In the genomic region with DNA sequence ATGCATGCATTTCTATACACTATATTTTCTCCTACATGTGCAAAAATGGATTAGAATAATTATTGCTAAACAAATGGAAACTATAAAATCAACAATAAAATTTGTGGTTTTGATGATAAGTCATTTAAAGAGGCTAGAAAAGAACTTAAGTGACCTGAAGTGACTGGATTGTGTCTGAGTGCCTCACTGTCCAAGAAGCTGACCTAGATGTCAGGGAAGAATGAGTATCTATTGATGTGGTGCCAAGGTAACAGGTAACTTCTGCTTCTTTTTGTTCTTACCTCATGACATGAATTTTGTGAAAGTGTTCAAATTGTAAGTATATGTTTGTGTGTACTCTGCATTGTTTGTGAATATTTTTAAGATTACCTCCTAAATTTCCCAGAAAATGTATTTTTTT, we compare ENCODE assay signal across 27 cellular contexts.
"Had no signal": no experiment of that assay in that cellular context is flagged by ENCODE, and none has a peak within 500 bp of the region (broad histone marks: within the 10 kb centered on the region; RNA-seq: fewer than 3 reads in every experiment).

No MANE protein-coding gene starts in this region.

- H3K27me3 ChIP-seq: neural progenitor cell, ovary, spleen, suprapubic skin, testis, tibial artery, transverse colon, upper lobe of right lung, uterus had no signal

- H3K4me1 ChIP-seq: neural progenitor cell, parathyroid adenoma, psoas muscle, spleen, suprapubic skin, testis, tibial artery, transverse colon, upper lobe of right lung, uterus had no signal

- H3K79me2 ChIP-seq: parathyroid adenoma had no signal

- H3K27ac ChIP-seq: neural progenitor cell, ovary, parathyroid adenoma, psoas muscle, skin epidermis, spleen, suprapubic skin, testis, tibial artery, transverse colon, upper lobe of right lung, uterus had no signal

- H3K4me3 ChIP-seq: neural progenitor cell, ovary, psoas muscle, skin epidermis, smooth muscle cell, spleen, suprapubic skin, testis, tibial artery, transverse colon, upper lobe of right lung, uterus had no signal

- H2AFZ ChIP-seq: neural progenitor cell, parathyroid adenoma had no signal

- H3K4me2 ChIP-seq: neural progenitor cell, smooth muscle cell had no signal

- DNase-seq: natural killer cell; occipital lobe; ovary; psoas muscle; right cardiac atrium; spleen; stimulated activated CD4-positive, alpha-beta T cell treated with anti-CD3 and anti-CD28 coated beads, Interleukin-12 subunit alpha, Interleukin-12 subunit beta, amount 100 ng/mL, for 4 hours; stimulated activated CD4-positive, alpha-beta T cell treated with anti-CD3 and anti-CD28 coated beads, Interleukin-1b, Interleukin-23, amount 100 ng/mL, for 48 hours; stimulated activated CD4-positive, alpha-beta T cell treated with anti-CD3 and anti-CD28 coated beads, Interleukin-4, amount 100 ng/mL, for 1 hour; stimulated activated CD4-positive, alpha-beta T cell treated with anti-CD3 and anti-CD28 coated beads, Interleukin-4, amount 100 ng/mL, for 4 hours; stimulated activated CD8-positive, alpha-beta memory T cell treated with anti-CD3 and anti-CD28 coated beads, Interleukin-4, amount 100 ng/mL, for 48 hours; stimulated activated naive CD4-positive, alpha-beta T cell; stimulated activated naive CD8-positive, alpha-beta T cell treated with anti-CD3 and anti-CD28 coated beads, Interleukin-15, amount 100 ng/mL, for 72 hours; stimulated activated naive CD8-positive, alpha-beta T cell treated with anti-CD3 and anti-CD28 coated beads, Interleukin-15, Interleukin-2, amounts not matched to agents 100 U/mL and 50 U/mL, for 24 hours; substantia nigra; testis; tibial artery; transverse colon; upper lobe of right lung; uterus had no signal

- H3K9ac ChIP-seq: neural progenitor cell, parathyroid adenoma had no signal

- ATAC-seq: natural killer cell; psoas muscle; right cardiac atrium; sciatic nerve; stimulated activated memory B cell treated with anti-CD40 and anti-IgM and Interleukin-4, amounts not matched to agents 10 μg/mL and 1 μg/mL and 100 μg/mL, for 72 hours; stimulated activated naive CD8-positive, alpha-beta T cell treated with anti-CD3 and anti-CD28 coated beads, Interleukin-15, amount 100 ng/mL, for 72 hours; stimulated activated naive CD8-positive, alpha-beta T cell treated with anti-CD3 and anti-CD28 coated beads, Interleukin-15, Interleukin-2, amounts not matched to agents 100 U/mL and 50 U/mL, for 24 hours; upper lobe of right lung had no signal

- H3K9me3 ChIP-seq: ovary, psoas muscle, spleen, suprapubic skin, testis, tibial artery, transverse colon, upper lobe of right lung, uterus had no signal

- H3K36me3 ChIP-seq: neural progenitor cell, ovary, spleen, suprapubic skin, tibial artery, transverse colon, upper lobe of right lung, uterus had no signal
